ENCODE assay signal across 8 cellular contexts in genomic region chr19:46745030-46745429, GRCh38. TPM values are rescaled to one million over a fixed set of nuclear protein-coding genes. Genes with fewer than 3 reads are reported as not detected.
DNase-seq lines count a peak whose midpoint lies in the region; ATAC-seq and TF ChIP-seq lines count a peak whose summit lies in the region.

No MANE protein-coding gene starts in this region.

- peaks cover 26% of the 10 kb centered on the region for H3K4me1 Mint-ChIP-seq in Caco-2 (ENCODE audit: low read depth, unreplicated experiment)

- WGBS in esophagus muscularis mucosa, result 24% methylated on average over 8 of the region's 8 CpGs
- WGBS in ovary, 3 donors, result 7 to 14% (median 11%) methylated on average over 8 of the region's 8 CpGs

- H3K4me3 Mint-ChIP-seq in Caco-2 (ENCODE audit: unreplicated experiment), result peak overlapping the region; percentile 94

- peak overlapping the region; percentile 94 for H3K27ac Mint-ChIP-seq in Caco-2 (ENCODE audit: unreplicated experiment)

- CTCF ChIA-PET in Caco-2 (lab: Charles Lee), result interaction anchor here (0.6 kb wide), 1 partner anchor 29 kb away, joined by 5 read pairs; no protein-coding TSS in a partner anchor

- POLR2A ChIA-PET in Caco-2 (lab: Charles Lee), result interaction anchor here (0.6 to 1.0 kb wide), 3 partner anchors 19 to 58 kb away, joined by 4 to 12 read pairs (median 8); no protein-coding TSS in a partner anchor

- DNase-seq in Caco-2 (no peak), RWPE2 (ENCODE audit: low spot score) (no peak), esophagus muscularis mucosa (ENCODE audit: extremely low spot score) (no peak), ovary (peak in 2 of 5 donors; percentile 31 to 35), H4 (ENCODE audit: low spot score) (no peak)

- peaks cover 66% of the 10 kb centered on the region for H3K36me3 Mint-ChIP-seq in Caco-2 (ENCODE audit: insufficient read depth, unreplicated experiment)

- H3K4me3 ChIP-seq in Caco-2 (ENCODE audit: low read depth, low read length) (peak overlapping the region; percentile 99), RWPE2 (ENCODE audit: severe bottlenecking) (peak overlapping the region; percentile 100), esophagus muscularis mucosa (peak overlapping the region; percentile 83 to 99 (median 94)), ovary (peak overlapping the region; percentile 95)

- H3K36me3 ChIP-seq in Caco-2 (ENCODE audit: control insufficient read depth, insufficient read depth, low read length), result peaks cover 5% of the 10 kb centered on the region
- peaks cover 41% of the 10 kb centered on the region for H3K36me3 ChIP-seq in RWPE2 (ENCODE audit: low read depth)
- peaks cover 0 to 24% (median 16%) of the 10 kb centered on the region in 4 donors for H3K36me3 ChIP-seq in esophagus muscularis mucosa
- H3K36me3 ChIP-seq in ovary, result no peaks in the 10 kb centered on the region

- no peaks in the 10 kb centered on the region for H3K9me3 Mint-ChIP-seq in Caco-2 (ENCODE audit: unreplicated experiment)

- peak overlapping the region; percentile 83 for H3K27ac ChIP-seq in RWPE2 (ENCODE audit: poor library complexity, severe bottlenecking)
- H3K27ac ChIP-seq in esophagus muscularis mucosa (replicated peaks in 1 of 4), result peak overlapping the region in 1 of 4 donors; percentile 96
- no peak overlapping the region for H3K27ac ChIP-seq in ovary

- no peaks in the 10 kb centered on the region for H3K4me1 ChIP-seq in Caco-2
- no peaks in the 10 kb centered on the region for H3K4me1 ChIP-seq in RWPE2 (ENCODE audit: insufficient read depth, poor library complexity, severe bottlenecking)
- peaks cover 41 to 69% (median 65%) of the 10 kb centered on the region in 4 donors for H3K4me1 ChIP-seq in esophagus muscularis mucosa
- peaks cover 11% of the 10 kb centered on the region for H3K4me1 ChIP-seq in ovary (ENCODE audit: insufficient read depth)

- no TSS peak for BruUV-seq in Caco-2 (replicated peaks; lab: Mats Ljungman, UMichigan)

- intact Hi-C loops in Caco-2 (cut with micrococcal nuclease; ENCODE audit: unreplicated experiment), result no loop called here
- intact Hi-C loops in esophagus muscularis mucosa (cut with DNase I), result no loop called here
- intact Hi-C loops in ovary (cut with DNase I), result loop anchor here in 1 of 4 donors (10.0 kb wide), 1 partner anchor 140 kb away; the partner anchor contains the start of gene CALM3

- TF ChIP-seq CTCF in Caco-2 (IDR thresholded peaks at IDR 0.05; ENCODE audit: insufficient read depth in 1 of 2, low read depth in 1 of 2, low read length in 1 of 2, severe bottlenecking in 1 of 2, unreplicated experiment in 1 of 2), result no peak
- no peak for TF ChIP-seq CTCF in RWPE2 (IDR thresholded peaks at IDR 0.05; ENCODE audit: poor library complexity, severe bottlenecking)
- TF ChIP-seq CTCF in esophagus muscularis mucosa (IDR thresholded peaks at IDR 0.05), result no peak
- TF ChIP-seq CTCF in ovary (IDR thresholded peaks at IDR 0.05), result no peak

- no peak for TF ChIP-seq POLR2A in esophagus muscularis mucosa (IDR thresholded peaks at IDR 0.05; ENCODE audit: low read depth)
- no peak for TF ChIP-seq POLR2A in ovary (IDR thresholded peaks at IDR 0.05)

- TF ChIP-seq EP300 in esophagus muscularis mucosa (IDR thresholded peaks at IDR 0.05), result no peak
- no peak for TF ChIP-seq EP300 in ovary (IDR thresholded peaks at IDR 0.05)

- ATAC-seq in RWPE2 (ENCODE audit: low read depth) (0 out of 3 replicates have a peak, but pooled peaks have one; percentile 15), GM19328 (IDR thresholded peaks at IDR 0.05; ENCODE audit: unreplicated experiment) (no peak), HG03095 (IDR thresholded peaks at IDR 0.05; ENCODE audit: unreplicated experiment) (no peak), HG03521 (IDR thresholded peaks at IDR 0.05; ENCODE audit: unreplicated experiment) (no peak)

- no peaks in the 10 kb centered on the region for H3K9me3 ChIP-seq in Caco-2
- no peaks in the 10 kb centered on the region for H3K9me3 ChIP-seq in RWPE2 (ENCODE audit: severe bottlenecking)
- H3K9me3 ChIP-seq in esophagus muscularis mucosa, result no peaks in the 10 kb centered on the region
- H3K9me3 ChIP-seq in ovary, result no peaks in the 10 kb centered on the region

- no peaks in the 10 kb centered on the region for H3K27me3 Mint-ChIP-seq in Caco-2 (ENCODE audit: insufficient read depth, unreplicated experiment)

- no peaks in the 10 kb centered on the region for H3K27me3 ChIP-seq in Caco-2 (replicated peaks; ENCODE audit: control insufficient read depth, insufficient read depth, low read length)
- no peaks in the 10 kb centered on the region for H3K27me3 ChIP-seq in RWPE2 (ENCODE audit: insufficient read depth, poor library complexity, severe bottlenecking)
- H3K27me3 ChIP-seq in esophagus muscularis mucosa, result no peaks in the 10 kb centered on the region
- H3K27me3 ChIP-seq in ovary, result no peaks in the 10 kb centered on the region

RNA-seq across cellular contexts. Expression of gene FKRP, which starts 0.8 kb away (rescaled TPM):
- total RNA-seq in Caco-2 (2022) (30.6 and 33.1 TPM in 2 replicates), esophagus muscularis mucosa (10 to 100 TPM; 22.4 to 30.3 (median 26.5) TPM), ovary (10 to 100 TPM; 10.9 to 24.4 (median 19.0) TPM)
- 10 to 100 TPM; 10.7 to 12.0 TPM for polyA plus RNA-seq in ovary
- 16.2 and 33.4 TPM in 2 replicates for total RNA-seq in H4 (2014; rRNA removed; shearing (Covaris generic))

RNA-seq across cellular contexts. Expression of gene STRN4, which starts 1.2 kb away (rescaled TPM):
- total RNA-seq in Caco-2 (2022) (151 and 162 TPM in 2 replicates), esophagus muscularis mucosa (100 to 1,000 TPM in 2 of 4 donors, 10 to 100 TPM in 2; 85.2 to 119 (median 101) TPM), ovary (10 to 100 TPM; 37.3 to 85.3 (median 59.1) TPM)
- 10 to 100 TPM; 34.8 to 59.3 TPM for polyA plus RNA-seq in ovary
- total RNA-seq in H4 (2014; rRNA removed; shearing (Covaris generic)), result 29.9 and 33.5 TPM in 2 replicates

RNA-seq across cellular contexts. Expression of gene PRKD2, which starts 28.1 kb away (rescaled TPM):
- total RNA-seq in Caco-2 (2022) (45.4 and 48.4 TPM in 2 replicates), esophagus muscularis mucosa (10 to 100 TPM; 12.8 to 33.3 (median 22.4) TPM), ovary (10 to 100 TPM; 21.2 to 55.4 (median 46.6) TPM)
- 10 to 100 TPM; 17.7 to 29.7 TPM for polyA plus RNA-seq in ovary
- 14.3 and 18.0 TPM in 2 replicates for total RNA-seq in H4 (2014; rRNA removed; shearing (Covaris generic))

RNA-seq across cellular contexts. Expression of gene SLC1A5, which starts 43.4 kb away (rescaled TPM):
- 497 and 512 TPM in 2 replicates for total RNA-seq in Caco-2 (2022)
- 10 to 100 TPM; 42.8 to 93.6 (median 66.7) TPM for total RNA-seq in esophagus muscularis mucosa
- total RNA-seq in ovary, result 100 to 1,000 TPM in 1 of 7 donors, 10 to 100 TPM in 6; 42.4 to 339 (median 65.1) TPM
- polyA plus RNA-seq in ovary, result 10 to 100 TPM; 26.8 to 47.9 TPM
- total RNA-seq in H4 (2014; rRNA removed; shearing (Covaris generic)), result 159 and 163 TPM in 2 replicates
